Comparison of ENCODE assay signal across 21 cellular contexts in the genomic region with DNA sequence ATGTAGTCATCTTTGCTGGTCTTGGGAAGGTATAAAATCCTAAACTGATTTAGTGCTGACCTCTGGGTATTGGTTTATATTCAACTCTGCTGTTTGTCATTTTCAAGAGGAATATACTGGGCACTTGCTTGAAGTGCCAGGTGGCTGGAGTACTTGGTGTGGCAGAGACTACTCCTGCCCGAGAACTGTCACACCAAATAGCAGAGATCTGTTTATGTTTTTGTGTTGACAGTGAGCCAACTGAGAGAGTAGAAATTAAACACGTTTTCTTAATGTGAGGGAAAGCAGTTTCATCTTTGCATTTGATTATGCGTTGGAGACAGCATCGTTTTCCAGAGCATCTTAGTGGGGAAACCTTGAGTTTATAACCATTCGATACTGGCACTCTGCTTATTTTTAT.
DNase-seq lines count a peak whose midpoint lies in the region; FAIRE-seq and TF ChIP-seq lines count a peak whose summit lies in the region.
"Had no signal": no experiment of that assay in that cellular context is flagged by ENCODE, and none has a peak within 500 bp of the region (broad histone marks: within the 10 kb centered on the region; RNA-seq: fewer than 3 reads in every experiment).

No MANE protein-coding gene starts in this region.

- H2BK120ac ChIP-seq in H9 (ENCODE audit: low read depth, low read length, poor library complexity, severe bottlenecking), result no peak overlapping the region

- H2BK15ac ChIP-seq in H9 (ENCODE audit: low read depth, low read length), result no peak overlapping the region

- TF ChIP-seq POLR2A in GM12892 (IDR thresholded peaks at IDR 0.05; ENCODE audit: low read depth, low read length), result no peak

- no peaks in the 10 kb centered on the region for H3K9me3 Mint-ChIP-seq in H9
- H3K9me3 Mint-ChIP-seq: CD8-positive, alpha-beta memory T cell; IgD-negative memory B cell had no signal

- peak; percentile 17 for FAIRE-seq in GM12892 (lab: Jason Lieb, UNC)
- FAIRE-seq: HTR-8/SVneo had no signal

- H4K8ac ChIP-seq in H9 (replicated peaks; ENCODE audit: insufficient read length, low read depth, low read length), result no peak overlapping the region

- no peaks in the 10 kb centered on the region for H4K20me1 ChIP-seq in H9 (ENCODE audit: control insufficient read depth, insufficient read depth, insufficient read length)

- peak overlapping the region in 1 of 3 experiments; percentile 26; a peak in 2 of 7 replicates for H3K27ac Mint-ChIP-seq in H9
- H3K27ac Mint-ChIP-seq: CD8-positive, alpha-beta memory T cell; IgD-negative memory B cell had no signal

- H4K5ac ChIP-seq in H9 (ENCODE audit: insufficient read length, low read depth, low read length), result no peak overlapping the region

- no peak overlapping the region for H3K18ac ChIP-seq in H9 (ENCODE audit: insufficient read length, low read depth, low read length)

- H3K79me2 ChIP-seq in H9 (ENCODE audit: insufficient read depth, low read length), result no peaks in the 10 kb centered on the region

- no peaks in the 10 kb centered on the region for H3K27me3 Mint-ChIP-seq in H9 (ENCODE audit: low read depth)

- no peak for TF ChIP-seq CTCF in H9 (conservative IDR thresholded peaks at IDR 0.05)

- no peaks in the 10 kb centered on the region; a peak in 1 of 7 replicates for H3K36me3 Mint-ChIP-seq in H9 (ENCODE audit: insufficient read depth in 1 of 3, low read depth in 3 of 3)
- H3K36me3 Mint-ChIP-seq: CD8-positive, alpha-beta memory T cell had no signal

- H3K14ac ChIP-seq in H9 (ENCODE audit: insufficient read depth, low read length), result no peak overlapping the region

- no peak overlapping the region for H3K56ac ChIP-seq in H9 (ENCODE audit: insufficient read length, low read depth, low read length)

- H2AK5ac ChIP-seq in H9 (ENCODE audit: insufficient read length, low read length), result no peak overlapping the region

- no peak overlapping the region for H3K27ac ChIP-seq in H9 (ENCODE audit: insufficient read length, low read depth, low read length)
- H3K27ac ChIP-seq: C4-2B had no signal

- no peak overlapping the region for H3K4me2 ChIP-seq in H9 (ENCODE audit: insufficient read depth, insufficient read length, low read length)

- H3K9me3 ChIP-seq in H9 (ENCODE audit: control insufficient read depth, low read depth, low read length), result no peaks in the 10 kb centered on the region
- H3K9me3 ChIP-seq: SK-N-SH had no signal

- no peak overlapping the region for H3T11ph ChIP-seq in H9 (ENCODE audit: low read length)

- H3K27me3 ChIP-seq in H9 (ENCODE audit: insufficient read depth, low read length), result no peaks in the 10 kb centered on the region

- peaks cover 49 to 71% of the 10 kb centered on the region in 2 experiments for H3K4me1 Mint-ChIP-seq in H9
- H3K4me1 Mint-ChIP-seq: IgD-negative memory B cell had no signal

- H3K4me1 ChIP-seq in H9 (ENCODE audit: insufficient read depth, low read length), result peaks cover 16% of the 10 kb centered on the region; the same call in 1 of the 2 replicates

- no peak overlapping the region for H2BK5ac ChIP-seq in H9 (ENCODE audit: insufficient read length, low read length)

- no peak overlapping the region for H3K4ac ChIP-seq in H9 (ENCODE audit: low read depth, low read length)

- no peak overlapping the region for H4K91ac ChIP-seq in H9 (ENCODE audit: insufficient read length, low read depth, low read length)

- H3K4me3 Mint-ChIP-seq in H9, result no peak overlapping the region
- H3K4me3 Mint-ChIP-seq: CD8-positive, alpha-beta memory T cell; IgD-negative memory B cell had no signal

- H2AFZ ChIP-seq in H9 (ENCODE audit: low read length), result no peak overlapping the region

- no peak overlapping the region for H3K9ac ChIP-seq in H9 (ENCODE audit: extremely low read depth, insufficient read length, low read length)
- H3K9ac ChIP-seq: SK-N-SH had no signal

- H3K79me1 ChIP-seq in H9 (ENCODE audit: insufficient read depth, low read depth, low read length, poor library complexity, severe bottlenecking), result no peaks in the 10 kb centered on the region

- no peak overlapping the region for H2BK12ac ChIP-seq in H9 (ENCODE audit: insufficient read length, low read depth, low read length)

- no peak overlapping the region for H3K23ac ChIP-seq in H9 (ENCODE audit: insufficient read length, low read depth, low read length)

- H3K23me2 ChIP-seq in H9 (ENCODE audit: insufficient read length, low read depth, low read length, poor library complexity, severe bottlenecking), result no peaks in the 10 kb centered on the region

- no CpG with 5 or more reads among the region's 5 CpGs for WGBS in H9 (ENCODE audit: extremely low coverage, insufficient read length, low lambda C conversion rate)

- no peak overlapping the region for H2BK20ac ChIP-seq in H9 (ENCODE audit: low read depth, low read length, poor library complexity, severe bottlenecking)

- DNase-seq in NCI-H1105 treated with DMSO at 0.1 percent for 48 hours (lab: John Stamatoyannopoulos, UW) (peak; percentile 28), NCI-H1105 (lab: John Stamatoyannopoulos, UW) (no peak), GM12892 (ENCODE audit: insufficient read length) (no peak), cerebellum (ENCODE audit: low spot score) (peak; percentile 53), pons (ENCODE audit: low spot score) (peak; percentile 15), H9 (no peak), COLO829 (ENCODE audit: low spot score) (no peak)
- DNase-seq: AML-193; CD8-positive, alpha-beta memory T cell; DMS79; HCEC 1CT; NCI-H1436 treated with DMSO at 0.1 percent for 48 hours; NCI-H2029; NCI-H2171; NCI-H526; SIG-M5; SK-N-SH; T-helper 2 cell had no signal

Comparison
In these comparisons a context has a peak if more than half of its experiments do, and no peak if none do; other contexts are left out.
1. DNase-seq: peak in NCI-H1105 treated with DMSO at 0.1 percent for 48 hours (single experiment), cerebellum (single experiment) and pons (single experiment); none in NCI-H1105 (single experiment), GM12892 (single experiment), H9 (single experiment) and COLO829 (single experiment).